In the genomic region with DNA sequence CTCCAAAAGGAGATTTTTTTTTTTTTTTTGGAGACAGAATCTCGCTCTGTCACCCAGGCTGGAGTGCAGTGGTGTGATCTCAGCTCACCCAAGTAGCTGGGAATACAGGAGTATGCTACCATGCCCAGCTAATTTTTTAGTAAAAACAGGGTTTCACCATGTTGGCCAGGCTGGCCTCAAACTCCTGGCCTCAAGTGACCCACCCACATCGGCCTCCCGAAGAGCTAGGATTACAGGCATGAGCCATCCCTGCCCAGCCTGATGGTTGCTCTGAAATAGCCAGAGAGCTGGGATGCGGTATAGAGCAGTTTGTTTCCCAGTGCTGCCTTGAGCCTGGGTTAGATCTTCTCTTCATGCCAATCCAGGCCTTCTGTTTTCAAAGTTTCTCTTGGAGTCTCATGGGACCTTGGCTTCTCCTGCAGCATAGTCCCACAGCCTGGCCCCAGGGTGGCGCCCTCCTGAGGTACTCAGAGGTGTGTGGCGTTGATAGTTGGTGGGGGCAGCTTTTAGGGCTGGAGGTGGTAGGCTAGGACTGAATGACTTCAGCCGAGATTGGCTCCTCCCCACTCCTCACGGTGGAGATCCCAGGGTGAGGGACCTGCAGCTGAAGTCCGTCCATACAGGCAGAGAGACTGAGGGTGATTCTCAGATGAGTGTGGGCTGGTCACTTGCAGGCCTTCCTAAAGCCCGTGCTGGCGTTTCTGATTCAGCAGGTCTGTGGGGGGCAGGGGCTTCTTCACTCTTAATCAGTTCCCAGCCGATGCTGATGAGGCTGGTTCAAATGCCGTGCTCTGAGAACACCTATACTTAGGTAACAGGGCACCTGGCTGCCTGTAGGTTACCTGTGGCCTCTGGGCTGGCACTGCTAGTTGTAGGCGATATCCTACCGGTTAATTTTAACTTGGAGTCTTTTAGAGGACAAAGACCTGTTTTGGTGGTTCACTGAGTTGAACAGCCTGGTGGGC, we compare ENCODE assay signal across 24 cellular contexts. TPM values are rescaled to one million over a fixed set of nuclear protein-coding genes. Genes with fewer than 3 reads are reported as not detected.
DNase-seq lines count a peak whose midpoint lies in the region; ATAC-seq and TF ChIP-seq lines count a peak whose summit lies in the region.
"Had no signal": no experiment of that assay in that cellular context is flagged by ENCODE, and none has a peak within 500 bp of the region (broad histone marks: within the 10 kb centered on the region; RNA-seq: fewer than 3 reads in every experiment).

No MANE protein-coding gene starts in this region.

- BruUV-seq in HCT116 (replicated peaks; lab: Mats Ljungman, UMichigan) (no TSS peak), Calu3 (replicated peaks; lab: Mats Ljungman, UMichigan) (no TSS peak)

- TF ChIP-seq POLR2A in HCT116 (IDR thresholded peaks at IDR 0.05; ENCODE audit: borderline replicate concordance, extremely low read depth, insufficient read depth, insufficient read length) = no peak

- no peak overlapping the region for H3K27ac ChIP-seq in HCT116 (ENCODE audit: low read depth, low read length)
- H3K27ac ChIP-seq: colonic mucosa, right lobe of liver had no signal

- no peak overlapping the region for H3K9ac ChIP-seq in HCT116 (ENCODE audit: low read length)

- no peaks in the 10 kb centered on the region for H3K4me1 Mint-ChIP-seq in osteocyte (ENCODE audit: unreplicated experiment)
- H3K4me1 Mint-ChIP-seq in Calu3 (ENCODE audit: low read depth, unreplicated experiment) = no peaks in the 10 kb centered on the region
- H3K4me1 Mint-ChIP-seq: immature natural killer cell, T-helper 17 cell had no signal

- no peaks in the 10 kb centered on the region for H3K79me2 ChIP-seq in HCT116 (ENCODE audit: insufficient read depth, low read length)

- H3K4me2 ChIP-seq in HCT116 (ENCODE audit: low read length) = no peak overlapping the region

- H3K36me3 Mint-ChIP-seq in osteocyte (ENCODE audit: unreplicated experiment) (no peaks in the 10 kb centered on the region), Calu3 (ENCODE audit: insufficient read depth, unreplicated experiment) (no peaks in the 10 kb centered on the region)
- H3K36me3 Mint-ChIP-seq: immature natural killer cell had no signal

- no peak overlapping the region for H2AFZ ChIP-seq in HCT116 (ENCODE audit: low read depth, low read length, poor library complexity, severe bottlenecking)

- DNase-seq in ELF-1 (ENCODE audit: low read depth, low spot score) (peak; percentile 59), HCT116 (ENCODE audit: low read depth, low spot score) (no peak), epithelial cell of proximal tubule (ENCODE audit: low read depth) (no peak), osteocyte (ENCODE audit: extremely low spot score, unreplicated experiment) (peak; percentile 62), GM10266 (ENCODE audit: extremely low spot score) (no peak), NCI-H446 treated with DMSO at 0.1 percent for 48 hours (lab: John Stamatoyannopoulos, UW) (no peak), Calu3 (no peak)
- DNase-seq: activated B cell treated with CpG ODN at 0.5 μM for 24 hours; activated naive CD4-positive, alpha-beta T cell treated with anti-CD3 and anti-CD28 coated beads for 36 hours; colonic mucosa; DMS 273 treated with DMSO at 0.1 percent for 48 hours; foreskin melanocyte; immature natural killer cell; midbrain; NCI-H1417; stimulated activated CD4-positive, alpha-beta T cell treated with anti-CD3 and anti-CD28 coated beads, Interleukin-1b, Interleukin-23, amount 100 ng/mL, for 48 hours; substantia nigra; T-helper 17 cell had no signal

- CTCF ChIA-PET in HCT116 (lab: Charles Lee) = interaction anchor here (1.4 kb wide), 1 partner anchor 9 kb away, joined by 3 read pairs; no protein-coding TSS in a partner anchor
- CTCF ChIA-PET in Calu3 (lab: Charles Lee) = no interaction called here

- H3K9me3 Mint-ChIP-seq in osteocyte (ENCODE audit: unreplicated experiment) (no peaks in the 10 kb centered on the region), Calu3 (ENCODE audit: low read depth, unreplicated experiment) (peaks cover 1% of the 10 kb centered on the region)
- H3K9me3 Mint-ChIP-seq: activated B cell treated with CpG ODN at 0.5 μM for 24 hours; activated naive CD4-positive, alpha-beta T cell treated with anti-CD3 and anti-CD28 coated beads for 36 hours; immature natural killer cell had no signal

- no peaks in the 10 kb centered on the region for H3K27me3 ChIP-seq in HCT116 (ENCODE audit: insufficient read depth, low read length)
- H3K27me3 ChIP-seq: colonic mucosa, right lobe of liver had no signal

- intact Hi-C loops in HCT116 (cut with micrococcal nuclease) = loop anchor here (5.0 kb wide), 1 partner anchor 72 kb away; no protein-coding TSS in a partner anchor
- intact Hi-C loops in Calu3 (cut with micrococcal nuclease; ENCODE audit: unreplicated experiment) = no loop called here

- no peaks in the 10 kb centered on the region for H3K36me3 ChIP-seq in HCT116 (ENCODE audit: control insufficient read depth in 1 of 2, insufficient read depth in 2 of 2, low read length in 2 of 2)
- H3K36me3 ChIP-seq: colonic mucosa, right lobe of liver had no signal

- no peak overlapping the region for H3K27ac Mint-ChIP-seq in osteocyte (ENCODE audit: unreplicated experiment)
- H3K27ac Mint-ChIP-seq in Calu3 (ENCODE audit: unreplicated experiment) = no peak overlapping the region
- H3K27ac Mint-ChIP-seq: activated naive CD4-positive, alpha-beta T cell treated with anti-CD3 and anti-CD28 coated beads for 36 hours; immature natural killer cell had no signal

- no peak; the same call in 1 of the 2 replicates for TF ChIP-seq RAD21 in HCT116 (IDR thresholded peaks at IDR 0.05; ENCODE audit: low read depth)

- RAD21 ChIA-PET in HCT116 (lab: Charles Lee; ENCODE audit: low non-redundant PET in 1 of 2, low total read pairs in 2 of 2, uncharacterized antibody in 2 of 2, unreplicated experiment in 2 of 2) = no interaction called here

- no peak overlapping the region for H3K4me3 Mint-ChIP-seq in osteocyte (ENCODE audit: unreplicated experiment)
- no peak overlapping the region for H3K4me3 Mint-ChIP-seq in Calu3 (ENCODE audit: low read depth, unreplicated experiment)
- H3K4me3 Mint-ChIP-seq: activated B cell treated with CpG ODN at 0.5 μM for 24 hours; activated naive CD4-positive, alpha-beta T cell treated with anti-CD3 and anti-CD28 coated beads for 36 hours; immature natural killer cell; T-helper 17 cell had no signal

- H3K4me1 ChIP-seq in HCT116 (ENCODE audit: control insufficient read depth in 1 of 2, insufficient read depth in 2 of 2, low read length in 2 of 2) = peaks cover 0 to 11% of the 10 kb centered on the region in 2 experiments; a peak in 2 of 4 replicates
- H3K4me1 ChIP-seq: colonic mucosa had no signal

- H3K9me2 ChIP-seq in HCT116 (ENCODE audit: insufficient read depth) = no peaks in the 10 kb centered on the region

- H3K9me3 ChIP-seq in HCT116 (ENCODE audit: control insufficient read depth in 1 of 2, insufficient read depth in 1 of 2, low read depth in 1 of 2, low read length in 2 of 2) = no peaks in the 10 kb centered on the region
- H3K9me3 ChIP-seq: colonic mucosa, right lobe of liver had no signal

- TF ChIP-seq CTCF in HCT116 (IDR thresholded peaks at IDR 0.05 in 2 of 3, conservative IDR thresholded peaks at IDR 0.05 in 1 of 3; ENCODE audit: borderline replicate concordance in 1 of 3, insufficient read depth in 1 of 3, low read depth in 2 of 3, low read length in 2 of 3) (peak in 2 of 3 experiments; percentile 46 to 47; a peak in 4 of 6 replicates), epithelial cell of proximal tubule (conservative IDR thresholded peaks at IDR 0.05; ENCODE audit: low read depth, low read length) (peak; percentile 15), osteocyte (IDR thresholded peaks at IDR 0.05) (no peak), GM10266 (IDR thresholded peaks at IDR 0.05; ENCODE audit: control insufficient read depth, insufficient read depth, low read depth, missing control alignments) (no peak), Calu3 (IDR thresholded peaks at IDR 0.05; ENCODE audit: unreplicated experiment) (no peak)

- no peaks in the 10 kb centered on the region for H4K20me1 ChIP-seq in HCT116 (ENCODE audit: insufficient read depth)

- peak; percentile 46; the same call in 1 of the 2 replicates for ATAC-seq in HCT116
- ATAC-seq: right lobe of liver, Right ventricle myocardium inferior, T-helper 17 cell had no signal

- POLR2A ChIA-PET in HCT116 (lab: Charles Lee) = no interaction called here

- H3K4me3 ChIP-seq in HCT116 (replicated peaks in 1 of 2; ENCODE audit: low read depth in 1 of 2, low read length in 2 of 2) (no peak overlapping the region), epithelial cell of proximal tubule (ENCODE audit: low read depth, low read length) (no peak overlapping the region)
- H3K4me3 ChIP-seq: colonic mucosa, right lobe of liver had no signal

- H3K27me3 Mint-ChIP-seq in osteocyte (ENCODE audit: unreplicated experiment) (peaks cover 15% of the 10 kb centered on the region), Calu3 (ENCODE audit: unreplicated experiment) (no peaks in the 10 kb centered on the region)
- H3K27me3 Mint-ChIP-seq: activated B cell treated with CpG ODN at 0.5 μM for 24 hours had no signal

TF ChIP-seq in HCT116, 20 proteins besides CTCF, POLR2A, EP300 and RAD21:
- TF ChIP-seq TCF7L2 (IDR thresholded peaks at IDR 0.05; ENCODE audit: borderline replicate concordance, extremely low read depth, insufficient read depth, insufficient read length) = no peak
- no peak for TF ChIP-seq CBX3 (IDR thresholded peaks at IDR 0.05; ENCODE audit: low read depth)
- TF ChIP-seq ZNF274 (IDR thresholded peaks at IDR 0.05; ENCODE audit: low read depth, low read length) = no peak
- no peak for TF ChIP-seq ZFX (IDR thresholded peaks at IDR 0.05)
- TF ChIP-seq SP1 (IDR thresholded peaks at IDR 0.05; ENCODE audit: low read depth) = no peak

RNA-seq across cellular contexts. Expression of gene TNFRSF13B, which starts 52.0 kb away (rescaled TPM):
- total RNA-seq in HCT116 (2021; ENCODE audit: unreplicated experiment) = not detected
- polyA plus RNA-seq in HCT116 (2012) = 0.06 TPM in 1 of 2 replicates, not detected in the other
- total RNA-seq in epithelial cell of proximal tubule = not detected in 2 replicates
- not detected in 2 replicates for total RNA-seq in osteocyte
- total RNA-seq in Calu3 (2022) = not detected in 2 replicates
- total RNA-seq: activated naive CD4-positive, alpha-beta T cell treated with anti-CD3 and anti-CD28 coated beads for 36 hours; astrocyte; endothelial cell of umbilical vein; LHCN-M2; Right ventricle myocardium inferior had no signal
- polyA plus RNA-seq: BJ, endothelial cell of umbilical vein, immature natural killer cell had no signal

Comparison
In these comparisons a context has a peak if more than half of its experiments do, and no peak if none do; other contexts are left out.
1. DNase-seq: peak in ELF-1 (single experiment) and osteocyte (single experiment); none in HCT116 (single experiment), epithelial cell of proximal tubule (single experiment), GM10266 (single experiment), NCI-H446 treated with DMSO at 0.1 percent for 48 hours (single experiment) and Calu3 (single experiment).
2. CTCF ChIP-seq: peak in HCT116 (2 of 3) and epithelial cell of proximal tubule (single experiment); none in osteocyte (single experiment), GM10266 (single experiment) and Calu3 (single experiment).